Comparison of ENCODE assay signal across 1 cellular context in the genomic region with DNA sequence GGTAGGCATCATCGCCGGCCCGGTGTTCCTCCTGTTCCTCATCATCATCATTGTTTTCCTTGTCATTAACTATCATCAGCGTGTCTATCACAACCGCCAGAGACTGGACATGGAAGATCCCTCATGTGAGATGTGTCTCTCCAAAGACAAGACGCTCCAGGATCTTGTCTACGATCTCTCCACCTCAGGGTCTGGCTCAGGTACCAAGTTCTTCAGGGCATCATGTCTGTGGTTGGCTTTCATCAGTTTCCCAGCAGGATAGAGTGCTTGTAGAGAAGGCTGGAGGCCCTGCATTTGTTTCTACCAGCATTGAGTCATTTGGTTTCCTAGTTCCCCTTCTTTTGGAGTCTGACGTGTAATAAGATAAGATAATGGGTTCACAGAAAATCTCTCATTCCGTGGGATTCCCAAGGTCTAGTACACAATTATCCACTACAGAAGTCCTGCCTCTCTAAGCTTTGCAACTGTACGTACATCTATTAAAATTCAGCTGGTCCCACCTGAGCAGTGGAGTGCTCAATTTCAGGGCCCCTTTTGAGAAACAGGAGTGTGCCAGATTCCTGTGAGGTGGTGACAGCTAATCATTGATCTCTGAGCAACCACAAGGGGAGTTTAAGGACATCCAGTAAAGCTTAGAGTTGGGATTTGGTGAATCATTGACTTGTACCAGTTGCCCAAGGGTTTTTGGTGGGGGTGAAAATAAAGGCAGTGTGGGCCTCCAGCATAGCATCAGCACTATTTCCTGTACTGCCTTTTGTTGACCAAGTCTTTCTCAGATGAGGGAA.
A peak's percentile ranks its signal among the peaks of the same experiment; 100 is the strongest.
TF ChIP-seq lines count a peak whose summit lies in the region.

No MANE protein-coding gene starts in this region.

TF ChIP-seq in GM12878, 131 proteins besides CTCF, POLR2A, EP300 and RAD21:
- TF ChIP-seq SUPT20H (IDR thresholded peaks at IDR 0.05; ENCODE audit: borderline replicate concordance, control insufficient read depth, low read depth, low read length) (no peak), SPI1 (IDR thresholded peaks at IDR 0.05; ENCODE audit: borderline replicate concordance, insufficient read depth, low read depth, low read length) (peak; percentile 53; the same call in 1 of the 2 replicates)
